Comparison of ENCODE assay signal across 19 cellular contexts in genomic region chr3:105253225-105253624, GRCh38.
DNase-seq lines count a peak whose midpoint lies in the region; ATAC-seq, FAIRE-seq and TF ChIP-seq lines count a peak whose summit lies in the region.
"Had no signal": no experiment of that assay in that cellular context is flagged by ENCODE, and none has a peak within 500 bp of the region (broad histone marks: within the 10 kb centered on the region; RNA-seq: fewer than 3 reads in every experiment).

No MANE protein-coding gene starts in this region.

- H3K27me3 ChIP-seq in BE2C (no peaks in the 10 kb centered on the region), colonic mucosa (no peaks in the 10 kb centered on the region)
- H3K27me3 ChIP-seq: sigmoid colon, vagina had no signal

- peak; percentile 96 for FAIRE-seq in islet of Langerhans (lab: Jason Lieb, UNC)
- FAIRE-seq: H1 had no signal

- H3K36me3 ChIP-seq in BE2C = no peaks in the 10 kb centered on the region
- no peaks in the 10 kb centered on the region for H3K36me3 ChIP-seq in colonic mucosa
- H3K36me3 ChIP-seq: lower lobe of right lung, sigmoid colon, vagina had no signal

- H3K9me3 ChIP-seq in BE2C = no peaks in the 10 kb centered on the region
- H3K9me3 ChIP-seq in colonic mucosa = no peaks in the 10 kb centered on the region
- H3K9me3 ChIP-seq: Caco-2, lower lobe of right lung, vagina had no signal

- no peak overlapping the region for H3K27ac ChIP-seq in colonic mucosa
- H3K27ac ChIP-seq: lower lobe of right lung, sigmoid colon, SK-N-MC, vagina had no signal

- H3K4me3 ChIP-seq in BE2C (ENCODE audit: low read depth, low read length) (no peak overlapping the region), colonic mucosa (no peak overlapping the region)
- H3K4me3 ChIP-seq: lower lobe of right lung, sigmoid colon, SK-N-MC, vagina had no signal

- intact Hi-C loops in colonic mucosa (cut with DNase I) (no loop called here), posterior cingulate gyrus (cut with DNase I) (no loop called here)

- H3K4me1 ChIP-seq in BE2C (peaks cover 25% of the 10 kb centered on the region), colonic mucosa (no peaks in the 10 kb centered on the region)
- H3K4me1 ChIP-seq: Caco-2, sigmoid colon, vagina had no signal

- ATAC-seq in HG03095 (IDR thresholded peaks at IDR 0.05; ENCODE audit: unreplicated experiment) = no peak
- ATAC-seq: activated CD8-positive, alpha-beta T cell treated with anti-CD3 and anti-CD28 coated beads for 36 hours had no signal

- TF ChIP-seq CTCF in BE2C (IDR thresholded peaks at IDR 0.05; ENCODE audit: low read depth, low read length) = no peak
- TF ChIP-seq CTCF in colonic mucosa (IDR thresholded peaks at IDR 0.05) = no peak

- DNase-seq in BE2C (peak; percentile 6), NCI-H1092 treated with DMSO at 0.1 percent for 48 hours (lab: John Stamatoyannopoulos, UW) (peak; percentile 94), NCI-H524 treated with DMSO at 0.1 percent for 48 hours (lab: John Stamatoyannopoulos, UW) (peak; percentile 73), HUDEP-2 (lab: John Stamatoyannopoulos, UW; ENCODE audit: unreplicated experiment in 76 of 76) (no peak), colonic mucosa (no peak), posterior cingulate gyrus (no peak)
- DNase-seq: activated CD8-positive, alpha-beta T cell treated with anti-CD3 and anti-CD28 coated beads for 36 hours; Caco-2; hippocampal formation; IMR-90; lower lobe of right lung; NCI-H1694; sigmoid colon; stimulated activated CD4-positive, alpha-beta T cell treated with anti-CD3 and anti-CD28 coated beads, Interleukin-4, amount 100 ng/mL, for 4 hours had no signal

- no peak overlapping the region for H3K9ac ChIP-seq in colonic mucosa (ENCODE audit: low read depth in 2 of 2, low read length in 2 of 2)

Comparison
In these comparisons a context has a peak if more than half of its experiments do, and no peak if none do; other contexts are left out.
1. DNase-seq: peak in BE2C (single experiment), NCI-H1092 treated with DMSO at 0.1 percent for 48 hours (single experiment) and NCI-H524 treated with DMSO at 0.1 percent for 48 hours (single experiment); none in HUDEP-2 (0 of 76), colonic mucosa (single experiment) and posterior cingulate gyrus (0 of 10).